In the genomic region with DNA sequence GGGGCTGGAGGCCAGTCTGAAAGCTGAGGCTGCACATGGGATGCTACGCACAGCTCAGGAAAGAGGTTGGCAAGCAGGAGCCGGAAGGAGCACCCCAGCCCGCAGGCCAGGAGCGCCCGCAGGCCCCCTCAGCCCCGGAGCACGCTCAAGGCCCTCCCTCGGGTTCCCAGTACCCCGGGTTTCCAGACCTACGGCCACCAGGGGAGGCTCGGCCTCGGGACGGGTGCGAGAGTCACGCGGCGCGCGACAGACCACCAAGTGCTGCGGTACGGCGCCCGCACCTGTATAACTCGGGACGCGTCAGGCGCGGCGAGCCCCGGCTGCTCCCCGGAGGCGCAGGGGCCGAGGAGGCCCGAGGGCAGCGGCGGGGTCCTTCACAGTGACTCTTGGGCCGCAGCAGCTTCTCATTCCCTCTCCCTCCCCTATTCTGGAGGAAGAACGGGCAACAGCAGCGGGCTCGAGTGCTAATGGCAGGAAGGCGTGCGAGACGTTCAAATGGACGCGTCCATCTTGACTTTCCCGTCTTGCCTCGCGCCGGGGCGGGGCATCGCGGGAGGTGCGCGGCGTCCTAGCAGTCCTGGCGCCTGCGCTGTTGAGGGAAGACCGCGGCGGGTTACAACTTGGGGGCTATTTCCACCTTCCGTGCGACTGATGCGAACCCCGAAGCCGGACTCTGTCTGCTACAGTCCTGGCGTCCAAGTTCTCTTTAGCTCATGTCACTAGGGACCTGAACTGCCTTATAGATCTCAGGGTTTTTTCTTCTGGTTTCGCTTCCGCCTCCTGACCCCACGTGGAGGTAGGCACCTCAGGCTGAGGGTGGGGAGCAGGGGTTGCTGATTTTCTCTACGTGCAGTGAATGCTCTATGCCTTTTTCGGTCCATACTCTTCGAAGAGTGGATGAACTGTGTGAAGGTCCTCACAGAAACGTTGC, we compare ENCODE assay signal across 8 cellular contexts. TPM values are rescaled to one million over a fixed set of nuclear protein-coding genes. Genes with fewer than 3 reads are reported as not detected.
DNase-seq lines count a peak whose midpoint lies in the region; ATAC-seq and TF ChIP-seq lines count a peak whose summit lies in the region.

A gene with protein sequence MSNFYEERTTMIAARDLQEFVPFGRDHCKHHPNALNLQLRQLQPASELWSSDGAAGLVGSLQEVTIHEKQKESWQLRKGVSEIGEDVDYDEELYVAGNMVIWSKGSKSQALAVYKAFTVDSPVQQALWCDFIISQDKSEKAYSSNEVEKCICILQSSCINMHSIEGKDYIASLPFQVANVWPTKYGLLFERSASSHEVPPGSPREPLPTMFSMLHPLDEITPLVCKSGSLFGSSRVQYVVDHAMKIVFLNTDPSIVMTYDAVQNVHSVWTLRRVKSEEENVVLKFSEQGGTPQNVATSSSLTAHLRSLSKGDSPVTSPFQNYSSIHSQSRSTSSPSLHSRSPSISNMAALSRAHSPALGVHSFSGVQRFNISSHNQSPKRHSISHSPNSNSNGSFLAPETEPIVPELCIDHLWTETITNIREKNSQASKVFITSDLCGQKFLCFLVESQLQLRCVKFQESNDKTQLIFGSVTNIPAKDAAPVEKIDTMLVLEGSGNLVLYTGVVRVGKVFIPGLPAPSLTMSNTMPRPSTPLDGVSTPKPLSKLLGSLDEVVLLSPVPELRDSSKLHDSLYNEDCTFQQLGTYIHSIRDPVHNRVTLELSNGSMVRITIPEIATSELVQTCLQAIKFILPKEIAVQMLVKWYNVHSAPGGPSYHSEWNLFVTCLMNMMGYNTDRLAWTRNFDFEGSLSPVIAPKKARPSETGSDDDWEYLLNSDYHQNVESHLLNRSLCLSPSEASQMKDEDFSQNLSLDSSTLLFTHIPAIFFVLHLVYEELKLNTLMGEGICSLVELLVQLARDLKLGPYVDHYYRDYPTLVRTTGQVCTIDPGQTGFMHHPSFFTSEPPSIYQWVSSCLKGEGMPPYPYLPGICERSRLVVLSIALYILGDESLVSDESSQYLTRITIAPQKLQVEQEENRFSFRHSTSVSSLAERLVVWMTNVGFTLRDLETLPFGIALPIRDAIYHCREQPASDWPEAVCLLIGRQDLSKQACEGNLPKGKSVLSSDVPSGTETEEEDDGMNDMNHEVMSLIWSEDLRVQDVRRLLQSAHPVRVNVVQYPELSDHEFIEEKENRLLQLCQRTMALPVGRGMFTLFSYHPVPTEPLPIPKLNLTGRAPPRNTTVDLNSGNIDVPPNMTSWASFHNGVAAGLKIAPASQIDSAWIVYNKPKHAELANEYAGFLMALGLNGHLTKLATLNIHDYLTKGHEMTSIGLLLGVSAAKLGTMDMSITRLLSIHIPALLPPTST (N-terminal part only) (minus strand): TSS at position 533 of the 931 bp plus-strand sequence. CDS start 3,368 bp downstream, outside the sequence.

- peak within 1 kb of the TSS; percentile 79 for H3K27ac ChIP-seq in KOPT-K1 (ENCODE audit: low read depth, low read length, poor library complexity, severe bottlenecking)

- H3K36me3 Mint-ChIP-seq in activated T-helper 2 cell treated with anti-CD3 and anti-CD28 coated beads, Interferon-gamma antibody, Interleukin-2, Interleukin-4, amounts not matched to agents 10 μg/mL and 5 μg/mL and 100 μg/mL, durations not matched to agents 14 hours and 24 hours and 36 hours (ENCODE audit: low read depth): peaks cover 19% of the 10 kb centered on the region
- H3K36me3 Mint-ChIP-seq in nephron progenitor cell (ENCODE audit: low read depth): peaks cover 6% of the 10 kb centered on the region
- H3K36me3 Mint-ChIP-seq in stimulated activated naive CD8-positive, alpha-beta T cell treated with anti-CD3 and anti-CD28 coated beads, Interleukin-15, Interleukin-2, amounts not matched to agents 100 ng/mL and 50 ng/mL, for 24 hours (ENCODE audit: low read depth): peaks cover 14% of the 10 kb centered on the region

- no peaks in the 10 kb centered on the region for H3K9me3 ChIP-seq in KOPT-K1 (ENCODE audit: insufficient read depth, low read length, poor library complexity, severe bottlenecking)

- peaks cover 30% of the 10 kb centered on the region for H3K36me3 ChIP-seq in KOPT-K1 (ENCODE audit: insufficient read depth, low read length)

- peaks cover 7% of the 10 kb centered on the region for H3K4me1 Mint-ChIP-seq in activated T-helper 2 cell treated with anti-CD3 and anti-CD28 coated beads, Interferon-gamma antibody, Interleukin-2, Interleukin-4, amounts not matched to agents 10 μg/mL and 5 μg/mL and 100 μg/mL, durations not matched to agents 14 hours and 24 hours and 36 hours (ENCODE audit: low read depth)
- H3K4me1 Mint-ChIP-seq in nephron progenitor cell: peaks cover 20% of the 10 kb centered on the region
- peaks cover 27% of the 10 kb centered on the region for H3K4me1 Mint-ChIP-seq in stimulated activated naive CD8-positive, alpha-beta T cell treated with anti-CD3 and anti-CD28 coated beads, Interleukin-15, Interleukin-2, amounts not matched to agents 100 ng/mL and 50 ng/mL, for 24 hours (ENCODE audit: low read depth)

- intact Hi-C loops in activated T-helper 2 cell treated with anti-CD3 and anti-CD28 coated beads, Interferon-gamma antibody, Interleukin-2, Interleukin-4, amounts not matched to agents 10 μg/mL and 5 μg/mL and 100 μg/mL, durations not matched to agents 14 hours and 24 hours and 36 hours (cut with micrococcal nuclease): loop anchor here (1.0 to 10.0 kb wide), 5 partner anchors 164 to 698 kb away; a partner anchor contains a TSS

- DNase-seq in EH (ENCODE audit: low read depth): peak; percentile 81
- DNase-seq in activated T-helper 2 cell treated with anti-CD3 and anti-CD28 coated beads, Interferon-gamma antibody, Interleukin-2, Interleukin-4, amounts not matched to agents 10 μg/mL and 5 μg/mL and 100 μg/mL, durations not matched to agents 14 hours and 24 hours and 36 hours (ENCODE audit: low spot score): peak; percentile 84
- peak; percentile 64 for DNase-seq in fibroblast of the aortic adventitia (ENCODE audit: low read depth)
- DNase-seq in nephron progenitor cell: peak; percentile 88

- H3K9me3 Mint-ChIP-seq in activated T-helper 2 cell treated with anti-CD3 and anti-CD28 coated beads, Interferon-gamma antibody, Interleukin-2, Interleukin-4, amounts not matched to agents 10 μg/mL and 5 μg/mL and 100 μg/mL, durations not matched to agents 14 hours and 24 hours and 36 hours: no peaks in the 10 kb centered on the region
- no peaks in the 10 kb centered on the region for H3K9me3 Mint-ChIP-seq in nephron progenitor cell
- no peaks in the 10 kb centered on the region for H3K9me3 Mint-ChIP-seq in stimulated activated naive CD8-positive, alpha-beta T cell treated with anti-CD3 and anti-CD28 coated beads, Interleukin-15, Interleukin-2, amounts not matched to agents 100 ng/mL and 50 ng/mL, for 24 hours

- TF ChIP-seq CTCF in fibroblast of the aortic adventitia (IDR thresholded peaks at IDR 0.05; ENCODE audit: insufficient read depth, low read length): no peak
- TF ChIP-seq CTCF in nephron progenitor cell (IDR thresholded peaks at IDR 0.05): no peak

- H3K4me3 Mint-ChIP-seq in activated T-helper 2 cell treated with anti-CD3 and anti-CD28 coated beads, Interferon-gamma antibody, Interleukin-2, Interleukin-4, amounts not matched to agents 10 μg/mL and 5 μg/mL and 100 μg/mL, durations not matched to agents 14 hours and 24 hours and 36 hours (ENCODE audit: low read depth): peak within 1 kb of the TSS; percentile 93
- H3K4me3 Mint-ChIP-seq in nephron progenitor cell: peak within 1 kb of the TSS; percentile 99
- peak within 1 kb of the TSS; percentile 98 for H3K4me3 Mint-ChIP-seq in stimulated activated naive CD8-positive, alpha-beta T cell treated with anti-CD3 and anti-CD28 coated beads, Interleukin-15, Interleukin-2, amounts not matched to agents 100 ng/mL and 50 ng/mL, for 24 hours

- peak within 1 kb of the TSS; percentile 90 for H3K27ac Mint-ChIP-seq in activated T-helper 2 cell treated with anti-CD3 and anti-CD28 coated beads, Interferon-gamma antibody, Interleukin-2, Interleukin-4, amounts not matched to agents 10 μg/mL and 5 μg/mL and 100 μg/mL, durations not matched to agents 14 hours and 24 hours and 36 hours
- H3K27ac Mint-ChIP-seq in nephron progenitor cell: peak within 1 kb of the TSS; percentile 98
- peak within 1 kb of the TSS; percentile 98 for H3K27ac Mint-ChIP-seq in stimulated activated naive CD8-positive, alpha-beta T cell treated with anti-CD3 and anti-CD28 coated beads, Interleukin-15, Interleukin-2, amounts not matched to agents 100 ng/mL and 50 ng/mL, for 24 hours

- H3K27me3 Mint-ChIP-seq in activated T-helper 2 cell treated with anti-CD3 and anti-CD28 coated beads, Interferon-gamma antibody, Interleukin-2, Interleukin-4, amounts not matched to agents 10 μg/mL and 5 μg/mL and 100 μg/mL, durations not matched to agents 14 hours and 24 hours and 36 hours (ENCODE audit: low read depth): no peaks in the 10 kb centered on the region
- no peaks in the 10 kb centered on the region for H3K27me3 Mint-ChIP-seq in nephron progenitor cell (ENCODE audit: low read depth, poor library complexity)
- H3K27me3 Mint-ChIP-seq in stimulated activated naive CD8-positive, alpha-beta T cell treated with anti-CD3 and anti-CD28 coated beads, Interleukin-15, Interleukin-2, amounts not matched to agents 100 ng/mL and 50 ng/mL, for 24 hours: no peaks in the 10 kb centered on the region

- peak; percentile 93 for TF ChIP-seq POLR2A in Raji (IDR thresholded peaks at IDR 0.05; ENCODE audit: insufficient read depth, low read depth, low read length)

- peak within 1 kb of the TSS; percentile 98 for H3K4me3 ChIP-seq in fibroblast of the aortic adventitia (ENCODE audit: low read depth, low read length)

- peak; percentile 90 for ATAC-seq in GM21825 (IDR thresholded peaks at IDR 0.05; ENCODE audit: unreplicated experiment)

RNA-seq across cellular contexts. Expression of the gene that starts here (rescaled TPM):
- 115 and 121 TPM in 2 replicates for total RNA-seq in activated T-helper 2 cell treated with anti-CD3 and anti-CD28 coated beads, Interferon-gamma antibody, Interleukin-2, Interleukin-4, amounts not matched to agents 10 μg/mL and 5 μg/mL and 100 μg/mL, durations not matched to agents 14 hours and 24 hours and 36 hours
- total RNA-seq in fibroblast of the aortic adventitia (ENCODE audit: low replicate concordance): 61.1 and 105 TPM in 2 replicates

Comparison
In these comparisons a context has a peak if more than half of its experiments do, and no peak if none do; other contexts are left out.
1. Peak in every context shown above with its lines: DNase-seq, ATAC-seq, H3K4me3 ChIP-seq and H3K27ac ChIP-seq.